ENCODE assay signal across 21 cellular contexts in genomic region chr22:20562607-20563463, GRCh38. TPM values are rescaled to one million over a fixed set of nuclear protein-coding genes. Genes with fewer than 3 reads are reported as not detected.
DNase-seq lines count a peak whose midpoint lies in the region; ATAC-seq and TF ChIP-seq lines count a peak whose summit lies in the region.
"Had no signal": no experiment of that assay in that cellular context is flagged by ENCODE, and none has a peak within 500 bp of the region (broad histone marks: within the 10 kb centered on the region; RNA-seq: fewer than 3 reads in every experiment).

No MANE protein-coding gene starts in this region.

- H3K4me1 ChIP-seq in IMR-90 (ENCODE audit: control insufficient read depth, insufficient read depth, low read length) (peaks cover 22% of the 10 kb centered on the region), sigmoid colon (peaks cover 0 to 20% (median 17%) of the 10 kb centered on the region in 4 donors)

- no peak overlapping the region for H2BK20ac ChIP-seq in IMR-90 (ENCODE audit: low read depth, low read length)

- peak overlapping the region; percentile 8 for H3K4me3 Mint-ChIP-seq in activated T-cell treated with anti-CD3 and anti-CD28 coated beads, Interleukin-2, amount 50 U/mL, for 24 hours
- no peak overlapping the region for H3K4me3 Mint-ChIP-seq in activated T-helper 1 cell treated with anti-CD3 and anti-CD28 coated beads, Interleukin-12 subunit alpha, Interleukin-12 subunit beta, Interleukin-2, Interleukin-4 antibody, amounts not matched to agents 30 ng/mL and 10 ng/mL and 1 ng/mL, durations not matched to agents 14 hours and 24 hours and 36 hours

- DNase-seq in activated T-cell treated with anti-CD3 and anti-CD28 coated beads, Interleukin-2, amount 50 U/mL, for 24 hours: no peak
- DNase-seq in activated T-cell treated with anti-CD3 and anti-CD28 coated beads, Interleukin-2, amount 50 U/mL, for 48 hours: no peak
- DNase-seq in IMR-90 (no peak), sigmoid colon (peak; percentile 38), NCI-H128 (lab: John Stamatoyannopoulos, UW; ENCODE audit: unreplicated experiment) (no peak), NCI-H1436 (lab: John Stamatoyannopoulos, UW) (no peak)
- no peak for DNase-seq in activated T-helper 1 cell treated with anti-CD3 and anti-CD28 coated beads, Interleukin-12 subunit alpha, Interleukin-12 subunit beta, Interleukin-2, Interleukin-4 antibody, amounts not matched to agents 30 ng/mL and 10 ng/mL and 1 ng/mL, durations not matched to agents 14 hours and 24 hours and 36 hours (ENCODE audit: low spot score)
- DNase-seq: activated gamma-delta T cell treated with Interleukin-2 at 50 U/mL for 16 hours; cerebellar nuclear complex; effector CD4-positive, alpha-beta T cell; hypothalamus; islet precursor cell; NCI-H146; NCI-H774; occipital lobe; SHP77 treated with DMSO at 0.1 percent for 48 hours; testis had no signal

- H3K4me3 ChIP-seq in IMR-90 (ENCODE audit: insufficient read depth, low read depth, low read length) (no peak overlapping the region), sigmoid colon (no peak overlapping the region)
- H3K4me3 ChIP-seq: BLaER1 treated with 17β-estradiol and CSF1 and Interleukin-3, amounts not matched to agents 10 nM and 100 nM; lung; testis had no signal

- TF ChIP-seq POLR2A in IMR-90 (IDR thresholded peaks at IDR 0.05; ENCODE audit: low read depth, low read length) (no peak), sigmoid colon (IDR thresholded peaks at IDR 0.05) (no peak)

- TF ChIP-seq CTCF in IMR-90 (conservative IDR thresholded peaks at IDR 0.05; ENCODE audit: low read depth, low read length) (no peak), sigmoid colon (IDR thresholded peaks at IDR 0.05) (no peak)

- H3K36me3 ChIP-seq in IMR-90 (ENCODE audit: control insufficient read depth, insufficient read depth, low read length): peaks cover 55% of the 10 kb centered on the region
- peaks cover 25 to 77% (median 35%) of the 10 kb centered on the region in 4 donors for H3K36me3 ChIP-seq in sigmoid colon

- peak overlapping the region; percentile 65 for H3K27ac Mint-ChIP-seq in activated T-cell treated with anti-CD3 and anti-CD28 coated beads, Interleukin-2, amount 50 U/mL, for 24 hours
- H3K27ac Mint-ChIP-seq in activated T-helper 1 cell treated with anti-CD3 and anti-CD28 coated beads, Interleukin-12 subunit alpha, Interleukin-12 subunit beta, Interleukin-2, Interleukin-4 antibody, amounts not matched to agents 30 ng/mL and 10 ng/mL and 1 ng/mL, durations not matched to agents 14 hours and 24 hours and 36 hours: peak overlapping the region; percentile 68

- no peak overlapping the region for H3K23ac ChIP-seq in IMR-90 (ENCODE audit: low read depth, low read length)

- H3K9me3 ChIP-seq in IMR-90 (ENCODE audit: control insufficient read depth, insufficient read depth, low read length): no peaks in the 10 kb centered on the region
- no peaks in the 10 kb centered on the region for H3K9me3 ChIP-seq in sigmoid colon
- H3K9me3 ChIP-seq: testis had no signal

- H3K9me3 Mint-ChIP-seq in activated T-cell treated with anti-CD3 and anti-CD28 coated beads, Interleukin-2, amount 50 U/mL, for 24 hours: peaks cover 8% of the 10 kb centered on the region
- peaks cover 10% of the 10 kb centered on the region for H3K9me3 Mint-ChIP-seq in activated T-helper 1 cell treated with anti-CD3 and anti-CD28 coated beads, Interleukin-12 subunit alpha, Interleukin-12 subunit beta, Interleukin-2, Interleukin-4 antibody, amounts not matched to agents 30 ng/mL and 10 ng/mL and 1 ng/mL, durations not matched to agents 14 hours and 24 hours and 36 hours

- H2BK5ac ChIP-seq in IMR-90 (ENCODE audit: low read depth, low read length, poor library complexity, severe bottlenecking): no peak overlapping the region

- no peak overlapping the region for H3K14ac ChIP-seq in IMR-90 (replicated peaks; ENCODE audit: low read depth, low read length)

- no peak overlapping the region for H4K5ac ChIP-seq in IMR-90 (ENCODE audit: low read depth, low read length)

- ATAC-seq in IMR-90 (ENCODE audit: low read depth) (no peak), HG03457 (IDR thresholded peaks at IDR 0.05; ENCODE audit: unreplicated experiment) (no peak)
- ATAC-seq: esophagus mucosa had no signal

- H2BK120ac ChIP-seq in IMR-90 (ENCODE audit: low read depth, low read length): no peak overlapping the region

- peaks cover 95% of the 10 kb centered on the region for H3K36me3 Mint-ChIP-seq in activated T-cell treated with anti-CD3 and anti-CD28 coated beads, Interleukin-2, amount 50 U/mL, for 24 hours (ENCODE audit: low read depth)
- peaks cover 65% of the 10 kb centered on the region for H3K36me3 Mint-ChIP-seq in activated T-helper 1 cell treated with anti-CD3 and anti-CD28 coated beads, Interleukin-12 subunit alpha, Interleukin-12 subunit beta, Interleukin-2, Interleukin-4 antibody, amounts not matched to agents 30 ng/mL and 10 ng/mL and 1 ng/mL, durations not matched to agents 14 hours and 24 hours and 36 hours (ENCODE audit: low read depth)

- H3K27me3 ChIP-seq in IMR-90 (ENCODE audit: control insufficient read depth, insufficient read depth, low read length) (no peaks in the 10 kb centered on the region), sigmoid colon (no peaks in the 10 kb centered on the region)
- H3K27me3 ChIP-seq: BLaER1 treated with 17β-estradiol and CSF1 and Interleukin-3, amounts not matched to agents 10 nM and 100 nM; testis had no signal

- H2AK5ac ChIP-seq in IMR-90 (ENCODE audit: low read depth, low read length): no peak overlapping the region

- no peak for TF ChIP-seq RAD21 in IMR-90 (IDR thresholded peaks at IDR 0.05; ENCODE audit: low read length)

- POLR2A ChIA-PET in IMR-90 (lab: Charles Lee; ENCODE audit: unreplicated experiment): no interaction called here

- in situ Hi-C loops in IMR-90 (cut with MboI; ENCODE audit: low sequenced_read_pairs): no loop called here

- H4K20me1 ChIP-seq in IMR-90 (ENCODE audit: insufficient read depth, low read length): peaks cover 51% of the 10 kb centered on the region

- H2BK15ac ChIP-seq in IMR-90 (ENCODE audit: low read depth, low read length): no peak overlapping the region

- WGBS in IMR-90 (ENCODE audit: extremely low coverage in 2 of 2, insufficient read length in 1 of 2), 2 experiments: 94% methylated on average over 2 of the region's 14 CpGs; no CpG with 5 or more reads in 1 of the 2 experiments
- WGBS in sigmoid colon, 2 donors: 87 to 93% methylated on average over 14 of the region's 14 CpGs

- no peak overlapping the region for H4K8ac ChIP-seq in IMR-90 (ENCODE audit: low read depth in 2 of 2, low read length in 2 of 2)

- no peak overlapping the region for H2AK9ac ChIP-seq in IMR-90 (replicated peaks; ENCODE audit: low read depth, low read length, poor library complexity)

- no peak overlapping the region for H3K9ac ChIP-seq in IMR-90 (ENCODE audit: low read depth, low read length)
- H3K9ac ChIP-seq: BLaER1 treated with 17β-estradiol and CSF1 and Interleukin-3, amounts not matched to agents 10 nM and 100 nM had no signal

- CTCF ChIA-PET in IMR-90 (lab: Yijun Ruan, JAX): interaction anchor here (1.3 to 3.2 kb wide), 4 partner anchors 7 to 53 kb away, joined by 4 to 16 read pairs (median 8); no protein-coding TSS in a partner anchor

- H3K4me2 ChIP-seq in IMR-90 (ENCODE audit: low read depth, low read length): no peak overlapping the region
- H3K4me2 ChIP-seq: BLaER1 treated with 17β-estradiol and CSF1 and Interleukin-3, amounts not matched to agents 10 nM and 100 nM had no signal

- H3K9me1 ChIP-seq in IMR-90 (ENCODE audit: insufficient read depth, low read length): peaks cover 20% of the 10 kb centered on the region

- H3K18ac ChIP-seq in IMR-90 (ENCODE audit: low read depth, low read length): no peak overlapping the region

- no peak for TF ChIP-seq EP300 in sigmoid colon (IDR thresholded peaks at IDR 0.05)

- H3K27ac ChIP-seq in IMR-90 (ENCODE audit: insufficient read depth, low read length) (no peak overlapping the region), sigmoid colon (no peak overlapping the region)
- H3K27ac ChIP-seq: BLaER1 treated with 17β-estradiol and CSF1 and Interleukin-3, amounts not matched to agents 10 nM and 100 nM; testis had no signal

- no TSS peak for BruUV-seq in IMR-90 (replicated peaks; lab: Mats Ljungman, UMichigan)

- no peak overlapping the region for H3K56ac ChIP-seq in IMR-90 (ENCODE audit: extremely low read depth, insufficient read depth, low read length)

- intact Hi-C loops in IMR-90 (cut with micrococcal nuclease) (no loop called here), sigmoid colon (cut with DNase I) (no loop called here)
- intact Hi-C loops in activated T-helper 1 cell treated with anti-CD3 and anti-CD28 coated beads, Interleukin-12 subunit alpha, Interleukin-12 subunit beta, Interleukin-2, Interleukin-4 antibody, amounts not matched to agents 30 ng/mL and 10 ng/mL and 1 ng/mL, durations not matched to agents 14 hours and 24 hours and 36 hours (cut with micrococcal nuclease): loop anchor here (2.0 to 10.0 kb wide), 4 partner anchors 62 to 292 kb away; partner anchors contain the start of genes PI4KA and SNAP29

- dilution Hi-C loops in IMR-90 (cut with HindIII; ENCODE audit: low sequenced_read_pairs, unreplicated experiment): no loop called here

- H2AFZ ChIP-seq in IMR-90 (replicated peaks; ENCODE audit: low read length, poor library complexity): no peak overlapping the region

- H3K27me3 Mint-ChIP-seq in activated T-cell treated with anti-CD3 and anti-CD28 coated beads, Interleukin-2, amount 50 U/mL, for 24 hours: no peaks in the 10 kb centered on the region
- no peaks in the 10 kb centered on the region for H3K27me3 Mint-ChIP-seq in activated T-helper 1 cell treated with anti-CD3 and anti-CD28 coated beads, Interleukin-12 subunit alpha, Interleukin-12 subunit beta, Interleukin-2, Interleukin-4 antibody, amounts not matched to agents 30 ng/mL and 10 ng/mL and 1 ng/mL, durations not matched to agents 14 hours and 24 hours and 36 hours (ENCODE audit: insufficient read depth)

- peaks cover 33 to 86% of the 10 kb centered on the region in 2 experiments for H3K79me1 ChIP-seq in IMR-90 (ENCODE audit: low read depth in 1 of 2, low read length in 2 of 2)

- peaks cover 77% of the 10 kb centered on the region for H3K4me1 Mint-ChIP-seq in activated T-cell treated with anti-CD3 and anti-CD28 coated beads, Interleukin-2, amount 50 U/mL, for 24 hours (ENCODE audit: low read depth)
- peaks cover 63% of the 10 kb centered on the region for H3K4me1 Mint-ChIP-seq in activated T-helper 1 cell treated with anti-CD3 and anti-CD28 coated beads, Interleukin-12 subunit alpha, Interleukin-12 subunit beta, Interleukin-2, Interleukin-4 antibody, amounts not matched to agents 30 ng/mL and 10 ng/mL and 1 ng/mL, durations not matched to agents 14 hours and 24 hours and 36 hours (ENCODE audit: low read depth)

- H4K91ac ChIP-seq in IMR-90 (ENCODE audit: insufficient read depth, low read depth, low read length): no peak overlapping the region

- no peak overlapping the region for H3K4ac ChIP-seq in IMR-90 (ENCODE audit: low read depth, low read length)

RNA-seq across cellular contexts. Expression of gene MED15, which starts 55.4 kb away (rescaled TPM):
- total RNA-seq in IMR-90 (2012; rRNA removed): 19.0 and 22.8 TPM in 2 replicates
- polyA plus RNA-seq in IMR-90 (2012; rRNA removed): 68.8 and 71.5 TPM in 2 replicates
- polyA plus RNA-seq in IMR-90 (2012; cell fraction: cytosol; rRNA removed): 43.1 and 81.0 TPM in 2 replicates
- 269 and 514 TPM in 2 replicates for polyA plus RNA-seq in IMR-90 (2012; cell fraction: nucleus; rRNA removed; ENCODE audit: low replicate concordance)
- 103 and 110 TPM in 2 replicates for total RNA-seq in activated T-helper 1 cell treated with anti-CD3 and anti-CD28 coated beads, Interleukin-12 subunit alpha, Interleukin-12 subunit beta, Interleukin-2, Interleukin-4 antibody, amounts not matched to agents 30 ng/mL and 10 ng/mL and 1 ng/mL, durations not matched to agents 14 hours and 24 hours and 36 hours
- total RNA-seq in sigmoid colon: 10 to 100 TPM; 26.4 to 75.3 (median 34.9) TPM
- 10 to 100 TPM; 25.8 to 86.8 (median 37.5) TPM for polyA plus RNA-seq in sigmoid colon
